In the genomic region with DNA sequence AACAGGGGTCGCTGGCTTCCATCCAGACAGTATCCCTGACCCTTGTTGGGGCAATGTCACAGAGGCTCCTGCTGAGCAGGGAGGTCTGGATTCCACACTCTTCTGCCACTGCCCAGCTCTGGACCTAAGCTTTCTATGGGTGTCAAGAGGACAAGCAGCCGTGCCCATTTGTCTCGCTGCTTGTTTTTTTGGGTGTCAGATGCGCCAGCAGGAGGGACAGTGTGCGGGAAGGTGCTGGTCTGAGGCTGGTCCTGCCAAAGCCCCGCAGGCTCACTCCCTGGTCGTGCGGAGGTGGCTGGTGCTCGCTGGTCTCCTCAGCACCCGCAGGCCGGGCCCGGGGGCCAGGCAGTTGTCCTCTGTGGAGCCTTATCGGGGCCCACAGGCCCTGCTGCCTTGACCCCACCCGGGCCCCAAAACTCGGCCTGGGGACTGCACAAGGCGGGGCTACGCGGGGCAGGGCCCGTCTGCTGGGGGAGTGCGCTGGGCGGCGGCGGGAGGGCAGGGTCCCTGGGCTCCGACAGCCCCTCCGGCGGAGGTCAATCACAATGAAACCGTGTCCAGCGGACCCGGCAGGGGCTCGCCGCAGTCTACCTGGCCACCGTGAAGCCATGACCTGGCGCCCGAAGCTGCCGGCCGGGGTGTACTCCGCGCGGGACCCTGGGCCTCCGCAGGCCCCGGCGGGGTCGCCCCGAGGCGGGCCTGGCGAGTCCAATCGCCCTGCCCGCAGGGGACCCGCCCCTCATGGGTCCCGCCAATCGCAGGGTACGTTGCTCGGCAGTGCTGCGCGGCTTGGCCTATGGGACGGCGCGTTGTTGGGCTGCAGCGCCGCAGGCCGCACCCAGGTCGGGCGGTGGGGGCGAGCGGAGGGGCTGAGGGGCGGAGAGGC, we compare ENCODE assay signal across 8 cellular contexts. TPM values are rescaled to one million over a fixed set of nuclear protein-coding genes. Genes with fewer than 3 reads are reported as not detected.
DNase-seq lines count a peak whose midpoint lies in the region; ATAC-seq, FAIRE-seq and TF ChIP-seq lines count a peak whose summit lies in the region.

A gene with protein sequence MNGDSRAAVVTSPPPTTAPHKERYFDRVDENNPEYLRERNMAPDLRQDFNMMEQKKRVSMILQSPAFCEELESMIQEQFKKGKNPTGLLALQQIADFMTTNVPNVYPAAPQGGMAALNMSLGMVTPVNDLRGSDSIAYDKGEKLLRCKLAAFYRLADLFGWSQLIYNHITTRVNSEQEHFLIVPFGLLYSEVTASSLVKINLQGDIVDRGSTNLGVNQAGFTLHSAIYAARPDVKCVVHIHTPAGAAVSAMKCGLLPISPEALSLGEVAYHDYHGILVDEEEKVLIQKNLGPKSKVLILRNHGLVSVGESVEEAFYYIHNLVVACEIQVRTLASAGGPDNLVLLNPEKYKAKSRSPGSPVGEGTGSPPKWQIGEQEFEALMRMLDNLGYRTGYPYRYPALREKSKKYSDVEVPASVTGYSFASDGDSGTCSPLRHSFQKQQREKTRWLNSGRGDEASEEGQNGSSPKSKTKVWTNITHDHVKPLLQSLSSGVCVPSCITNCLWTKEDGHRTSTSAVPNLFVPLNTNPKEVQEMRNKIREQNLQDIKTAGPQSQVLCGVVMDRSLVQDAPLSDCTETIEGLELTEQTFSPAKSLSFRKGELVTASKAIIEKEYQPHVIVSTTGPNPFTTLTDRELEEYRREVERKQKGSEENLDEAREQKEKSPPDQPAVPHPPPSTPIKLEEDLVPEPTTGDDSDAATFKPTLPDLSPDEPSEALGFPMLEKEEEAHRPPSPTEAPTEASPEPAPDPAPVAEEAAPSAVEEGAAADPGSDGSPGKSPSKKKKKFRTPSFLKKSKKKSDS (plus strand): TSS at position 822 of the 886 bp plus-strand sequence. CDS start 32,072 bp downstream, outside the sequence.

- H3K4me1 ChIP-seq in astrocyte (ENCODE audit: insufficient read depth, low read length), result peaks cover 10% of the 10 kb centered on the region
- peaks cover 0 to 5% of the 10 kb centered on the region in 2 donors for H3K4me1 ChIP-seq in aorta (ENCODE audit: control insufficient read depth in 1 of 2, insufficient read depth in 2 of 2, low read length in 2 of 2)

- peak; percentile 92 for TF ChIP-seq POLR2A in GM15510 (IDR thresholded peaks at IDR 0.05; ENCODE audit: borderline replicate concordance, extremely low read depth, insufficient read length)

- peak within 1 kb of the TSS; percentile 94 for H3K4me2 ChIP-seq in astrocyte (ENCODE audit: low read length)

- peaks cover 54% of the 10 kb centered on the region for H3K79me2 ChIP-seq in astrocyte (ENCODE audit: insufficient read depth, low read length)

- no peaks in the 10 kb centered on the region for H3K9me3 ChIP-seq in astrocyte (ENCODE audit: insufficient read depth, low read depth, low read length)
- H3K9me3 ChIP-seq in aorta (ENCODE audit: control insufficient read depth, low read length), result no peaks in the 10 kb centered on the region

- intact Hi-C loops in aorta (cut with DNase I), result loop anchor here in 1 of 2 donors (5.0 kb wide), 1 partner anchor 51 kb away; the partner anchor contains the start of gene SH3BP2

- FAIRE-seq in astrocyte (lab: Jason Lieb, UNC), result no peak

- no peaks in the 10 kb centered on the region for H3K9me3 Mint-ChIP-seq in astrocyte (ENCODE audit: unreplicated experiment)

- no peaks in the 10 kb centered on the region for H3K36me3 ChIP-seq in astrocyte (ENCODE audit: insufficient read depth, low read length)
- H3K36me3 ChIP-seq in aorta (ENCODE audit: control insufficient read depth in 1 of 2, insufficient read depth in 2 of 2, low read length in 1 of 2), result no peaks in the 10 kb centered on the region

- peaks cover 39% of the 10 kb centered on the region for H4K20me1 ChIP-seq in astrocyte (ENCODE audit: insufficient read depth, low read length)

- H3K27me3 Mint-ChIP-seq in astrocyte (ENCODE audit: low read depth, unreplicated experiment), result no peaks in the 10 kb centered on the region

- WGBS in aorta, 2 donors, result 1% methylated on average over 64 to 66 of the region's 66 CpGs

- H3K36me3 Mint-ChIP-seq in astrocyte (ENCODE audit: low read depth, unreplicated experiment), result peaks cover 5% of the 10 kb centered on the region

- TF ChIP-seq CTCF in astrocyte (IDR thresholded peaks at IDR 0.05; ENCODE audit: insufficient read depth, low read depth, low read length), result no peak

- H3K27me3 ChIP-seq in astrocyte (ENCODE audit: insufficient read depth, low read length), result no peaks in the 10 kb centered on the region
- H3K27me3 ChIP-seq in aorta (ENCODE audit: control insufficient read depth in 1 of 2, insufficient read depth in 2 of 2, low read length in 1 of 2), result no peaks in the 10 kb centered on the region

- H3K4me1 Mint-ChIP-seq in astrocyte (ENCODE audit: low read depth, unreplicated experiment), result peaks cover 20% of the 10 kb centered on the region

- ATAC-seq in HG02759 (IDR thresholded peaks at IDR 0.05; ENCODE audit: unreplicated experiment) (peak; percentile 90), aorta (ENCODE audit: low FRiP score) (peak; percentile 99)

- peak within 1 kb of the TSS; percentile 70 for H3K27ac ChIP-seq in astrocyte (ENCODE audit: low read depth, low read length)
- H3K27ac ChIP-seq in aorta (ENCODE audit: low read depth in 1 of 2, low read length in 2 of 2), result peak within 1 kb of the TSS; percentile 57 to 93

- peak; percentile 88 for DNase-seq in NCI-H146 (lab: John Stamatoyannopoulos, UW)
- DNase-seq in T-helper 22 cell (ENCODE audit: low read depth), result peak; percentile 85
- DNase-seq in astrocyte (ENCODE audit: low read depth), result peak; percentile 85
- DNase-seq in hepatic stellate cell (ENCODE audit: low spot score), result peak; percentile 100
- peak; percentile 78 for DNase-seq in renal cortical epithelial cell (ENCODE audit: low read depth)
- DNase-seq in aorta, result peak; percentile 93 to 97

- H3K4me3 Mint-ChIP-seq in astrocyte (ENCODE audit: unreplicated experiment), result peak within 1 kb of the TSS; percentile 96

- H3K27ac Mint-ChIP-seq in astrocyte (ENCODE audit: unreplicated experiment), result peak within 1 kb of the TSS; percentile 82

- peak within 1 kb of the TSS; percentile 92 for H3K9ac ChIP-seq in astrocyte (ENCODE audit: low read length)

- peak within 1 kb of the TSS; percentile 83 for H2AFZ ChIP-seq in astrocyte (ENCODE audit: low read depth, low read length)

- peak within 1 kb of the TSS; percentile 90 for H3K4me3 ChIP-seq in astrocyte (ENCODE audit: insufficient read depth, low read depth, low read length)
- H3K4me3 ChIP-seq in aorta (ENCODE audit: low read length in 2 of 2), result peak within 1 kb of the TSS; percentile 83 to 94

RNA-seq across cellular contexts. Expression of the gene that starts here (rescaled TPM):
- total RNA-seq in astrocyte, result 258 and 280 TPM in 2 replicates
- total RNA-seq in renal cortical epithelial cell, result 101 and 207 TPM in 2 replicates
- 100 to 1,000 TPM; 305 to 351 TPM for total RNA-seq in aorta
- 100 to 1,000 TPM in 1 of 2 donors, 10 to 100 TPM in 1; 98.3 to 263 TPM for polyA plus RNA-seq in aorta

Comparison
In these comparisons a context has a peak if more than half of its experiments do, and no peak if none do; other contexts are left out.
1. Peak in every context shown above with its lines: DNase-seq, ATAC-seq, H3K4me3 ChIP-seq and H3K27ac ChIP-seq.